ENCODE assay signal across 8 cellular contexts in genomic region chr11:66857234-66857926, GRCh38. TPM values are rescaled to one million over a fixed set of nuclear protein-coding genes. Genes with fewer than 3 reads are reported as not detected.
A peak's percentile ranks its signal among the peaks of the same experiment; 100 is the strongest.
DNase-seq lines count a peak whose midpoint lies in the region; ATAC-seq and TF ChIP-seq lines count a peak whose summit lies in the region.

No MANE protein-coding gene starts in this region.

- peaks cover 12% of the 10 kb centered on the region for H3K27me3 Mint-ChIP-seq in neural progenitor cell (ENCODE audit: insufficient read depth, low read depth)

- H3F3A ChIP-seq in Loucy (ENCODE audit: low read depth) (no peaks in the 10 kb centered on the region), neural progenitor cell (ENCODE audit: low read depth) (peaks cover 14% of the 10 kb centered on the region)

- H3K27me3 ChIP-seq in Loucy (ENCODE audit: insufficient read depth, low read length, poor library complexity, severe bottlenecking): no peaks in the 10 kb centered on the region
- H3K27me3 ChIP-seq in neural progenitor cell: no peaks in the 10 kb centered on the region

- no peak overlapping the region for H3K27ac ChIP-seq in neural progenitor cell

- H2AFZ ChIP-seq in Loucy (ENCODE audit: low read length): no peak overlapping the region
- H2AFZ ChIP-seq in neural progenitor cell (replicated peaks): no peak overlapping the region

- TF ChIP-seq CTCF in GM12865 (IDR thresholded peaks at IDR 0.05; ENCODE audit: insufficient read depth, low read depth, low read length, missing control alignments) (no peak), Loucy (conservative IDR thresholded peaks at IDR 0.05; ENCODE audit: low read length) (no peak), choroid plexus epithelial cell (conservative IDR thresholded peaks at IDR 0.05; ENCODE audit: low read depth, low read length) (no peak), neural progenitor cell (IDR thresholded peaks at IDR 0.05) (no peak)

- H3K4me1 Mint-ChIP-seq in neural progenitor cell: peaks cover 13% of the 10 kb centered on the region

- H3K4me2 ChIP-seq in Loucy (ENCODE audit: low read depth, low read length, poor library complexity, severe bottlenecking) (peak overlapping the region; percentile 79), neural progenitor cell (peak overlapping the region; percentile 76)

- no peak overlapping the region for H3K27ac Mint-ChIP-seq in neural progenitor cell

- H3K9me3 Mint-ChIP-seq in neural progenitor cell: no peaks in the 10 kb centered on the region

- H3K9me3 ChIP-seq in Loucy (ENCODE audit: insufficient read depth, low read depth, low read length) (no peaks in the 10 kb centered on the region), neural progenitor cell (ENCODE audit: low read depth) (no peaks in the 10 kb centered on the region)

- H3K9me2 ChIP-seq in Loucy (replicated peaks; ENCODE audit: low read depth, low read length): no peaks in the 10 kb centered on the region

- peaks cover 9% of the 10 kb centered on the region for H4K20me1 ChIP-seq in Loucy (ENCODE audit: insufficient read depth, low read length, poor library complexity, severe bottlenecking)
- H4K20me1 ChIP-seq in neural progenitor cell (ENCODE audit: low read depth): peaks cover 5% of the 10 kb centered on the region

- H3K36me3 Mint-ChIP-seq in neural progenitor cell: no peaks in the 10 kb centered on the region

- H3K4me3 Mint-ChIP-seq in neural progenitor cell: peak overlapping the region; percentile 83

- H3K4me1 ChIP-seq in Loucy (ENCODE audit: insufficient read depth, low read length, poor library complexity, severe bottlenecking): peaks cover 21% of the 10 kb centered on the region
- H3K4me1 ChIP-seq in neural progenitor cell: peaks cover 10% of the 10 kb centered on the region

- no peak for ATAC-seq in GM19455 (IDR thresholded peaks at IDR 0.05; ENCODE audit: unreplicated experiment)
- no peak for ATAC-seq in GM19324 (IDR thresholded peaks at IDR 0.05; ENCODE audit: low FRiP score, unreplicated experiment)
- ATAC-seq in HG03432 (IDR thresholded peaks at IDR 0.05; ENCODE audit: unreplicated experiment): no peak

- H3K4me3 ChIP-seq in GM12865 (ENCODE audit: low read depth, low read length): peak overlapping the region; percentile 43
- H3K4me3 ChIP-seq in Loucy (ENCODE audit: low read length, poor library complexity, severe bottlenecking): peak overlapping the region; percentile 88
- H3K4me3 ChIP-seq in choroid plexus epithelial cell (ENCODE audit: low read depth, low read length): peak overlapping the region; percentile 68
- peak overlapping the region; percentile 69 for H3K4me3 ChIP-seq in neural progenitor cell

- H3K9ac ChIP-seq in Loucy (ENCODE audit: low read depth, low read length, poor library complexity, severe bottlenecking): peak overlapping the region; percentile 71
- H3K9ac ChIP-seq in neural progenitor cell: no peak overlapping the region

- DNase-seq in GM12865 (ENCODE audit: low read depth) (no peak), choroid plexus epithelial cell (ENCODE audit: low read depth) (peak; percentile 43), neural progenitor cell (ENCODE audit: low spot score) (peak; percentile 44), cortex of kidney (lab: John Stamatoyannopoulos, UW) (no peak)

- H3K79me2 ChIP-seq in Loucy (ENCODE audit: insufficient read depth, low read length) (peaks cover 34% of the 10 kb centered on the region), neural progenitor cell (ENCODE audit: low read depth) (no peaks in the 10 kb centered on the region)

- no peaks in the 10 kb centered on the region for H3K36me3 ChIP-seq in Loucy (ENCODE audit: insufficient read depth, low read length)
- no peaks in the 10 kb centered on the region for H3K36me3 ChIP-seq in neural progenitor cell

RNA-seq across cellular contexts. Expression of gene LRFN4, which starts 0.5 kb away (rescaled TPM):
- 6.7 and 27.9 TPM in 2 replicates for total RNA-seq in neural progenitor cell (ENCODE audit: low replicate concordance)

RNA-seq across cellular contexts. Expression of gene RCE1, which starts 14.1 kb away (rescaled TPM):
- total RNA-seq in neural progenitor cell (ENCODE audit: low replicate concordance): 13.7 and 35.0 TPM in 2 replicates

Comparison
In these comparisons a context has a peak if more than half of its experiments do, and no peak if none do; other contexts are left out.
1. DNase-seq: peak in choroid plexus epithelial cell (single experiment) and neural progenitor cell (single experiment); none in GM12865 (single experiment) and cortex of kidney (single experiment).
2. Peak in every context shown above with its lines, with median percentiles within 50 percentile points of each other: H3K4me3 ChIP-seq.